Comparison of ENCODE assay signal across 25 cellular contexts in genomic region chr21:15498455-15498854, GRCh38.
"Had no signal": no experiment of that assay in that cellular context is flagged by ENCODE, and none has a peak within 500 bp of the region (broad histone marks: within the 10 kb centered on the region; RNA-seq: fewer than 3 reads in every experiment).

No MANE protein-coding gene starts in this region.

- H3K4me1 Mint-ChIP-seq: activated naive CD8-positive, alpha-beta T cell treated with anti-CD3 and anti-CD28 coated beads, Interleukin-2, amount 10 ng/mL, durations not matched to agents 7 days and 5 days; endodermal cell had no signal

- H3K36me3 Mint-ChIP-seq: naive B cell; stimulated activated memory B cell treated with anti-CD40 and anti-IgM and Interleukin-4, amounts not matched to agents 10 μg/mL and 1 μg/mL and 100 μg/mL, for 72 hours had no signal

- H3K4me3 Mint-ChIP-seq: activated naive CD8-positive, alpha-beta T cell treated with anti-CD3 and anti-CD28 coated beads, Interleukin-2, amount 10 ng/mL, durations not matched to agents 7 days and 5 days; endodermal cell; naive B cell; stimulated activated memory B cell treated with anti-CD40 and anti-IgM and Interleukin-4, amounts not matched to agents 10 μg/mL and 1 μg/mL and 100 μg/mL, for 72 hours; T-helper 1 cell treated with Interleukin-12 subunit alpha and Interleukin-12 subunit beta and Interleukin-4 antibody, amounts not matched to agents 30 μg/mL and 1 μg/mL, for 36 hours had no signal

- H3K9me3 ChIP-seq: gastrocnemius medialis, left ventricle myocardium inferior, ovary, tibial nerve had no signal

- H3K9me3 Mint-ChIP-seq: endodermal cell; naive B cell; stimulated activated memory B cell treated with anti-CD40 and anti-IgM and Interleukin-4, amounts not matched to agents 10 μg/mL and 1 μg/mL and 100 μg/mL, for 72 hours; T-helper 1 cell treated with Interleukin-12 subunit alpha and Interleukin-12 subunit beta and Interleukin-4 antibody, amounts not matched to agents 30 μg/mL and 1 μg/mL, for 36 hours had no signal

- H3K4me3 ChIP-seq: gastrocnemius medialis, left ventricle myocardium inferior, ovary, skin epidermis, tibial nerve had no signal

- H3K27me3 Mint-ChIP-seq: naive B cell; progenitor cell of endocrine pancreas; stimulated activated memory B cell treated with anti-CD40 and anti-IgM and Interleukin-4, amounts not matched to agents 10 μg/mL and 1 μg/mL and 100 μg/mL, for 72 hours had no signal

- H3K27ac Mint-ChIP-seq: activated naive CD8-positive, alpha-beta T cell treated with anti-CD3 and anti-CD28 coated beads, Interleukin-2, amount 10 ng/mL, durations not matched to agents 7 days and 5 days; endodermal cell; naive B cell; progenitor cell of endocrine pancreas; stimulated activated memory B cell treated with anti-CD40 and anti-IgM and Interleukin-4, amounts not matched to agents 10 μg/mL and 1 μg/mL and 100 μg/mL, for 72 hours; T-helper 1 cell treated with Interleukin-12 subunit alpha and Interleukin-12 subunit beta and Interleukin-4 antibody, amounts not matched to agents 30 μg/mL and 1 μg/mL, for 36 hours had no signal

- H3K27ac ChIP-seq: brain microvascular endothelial cell, gastrocnemius medialis, left ventricle myocardium inferior, ovary, skin epidermis, tibial nerve, VCaP had no signal

- H3K36me3 ChIP-seq: brain microvascular endothelial cell, gastrocnemius medialis, left ventricle myocardium inferior, ovary, tibial nerve had no signal

- ATAC-seq: gastrocnemius medialis; sciatic nerve; stimulated activated memory B cell treated with anti-CD40 and anti-IgM and Interleukin-4, amounts not matched to agents 10 μg/mL and 1 μg/mL and 100 μg/mL, for 72 hours had no signal

- DNase-seq: activated CD4-positive, alpha-beta T cell treated with anti-CD3 and anti-CD28 coated beads for 1 hour; activated CD4-positive, alpha-beta T cell treated with anti-CD3 and anti-CD28 coated beads, Interleukin-2, amount 50 U/mL, for 1 hour; activated CD8-positive, alpha-beta memory T cell treated with anti-CD3 and anti-CD28 coated beads for 24 hours; activated naive CD4-positive, alpha-beta T cell; activated naive CD8-positive, alpha-beta T cell treated with anti-CD3 and anti-CD28 coated beads, Interleukin-2, amount 10 ng/mL, durations not matched to agents 7 days and 5 days; amniotic stem cell; brain microvascular endothelial cell; central memory CD4-positive, alpha-beta T cell; endodermal cell; gastrocnemius medialis; glutamatergic neuron; left ventricle myocardium inferior; naive B cell; ovary; retina; stimulated activated CD4-positive, alpha-beta T cell treated with anti-CD3 and anti-CD28 coated beads, Interleukin-12 subunit alpha, Interleukin-12 subunit beta, amount 100 ng/mL, for 4 hours; stimulated activated CD4-positive, alpha-beta T cell treated with anti-CD3 and anti-CD28 coated beads, Interleukin-4, amount 100 ng/mL, for 1 hour; T-helper 9 cell had no signal

- H3K4me1 ChIP-seq: gastrocnemius medialis, left ventricle myocardium inferior, tibial nerve had no signal

- H3K27me3 ChIP-seq: brain microvascular endothelial cell, gastrocnemius medialis, ovary, tibial nerve had no signal
